13 cellular contexts compared by ENCODE assay signal in the genomic region with DNA sequence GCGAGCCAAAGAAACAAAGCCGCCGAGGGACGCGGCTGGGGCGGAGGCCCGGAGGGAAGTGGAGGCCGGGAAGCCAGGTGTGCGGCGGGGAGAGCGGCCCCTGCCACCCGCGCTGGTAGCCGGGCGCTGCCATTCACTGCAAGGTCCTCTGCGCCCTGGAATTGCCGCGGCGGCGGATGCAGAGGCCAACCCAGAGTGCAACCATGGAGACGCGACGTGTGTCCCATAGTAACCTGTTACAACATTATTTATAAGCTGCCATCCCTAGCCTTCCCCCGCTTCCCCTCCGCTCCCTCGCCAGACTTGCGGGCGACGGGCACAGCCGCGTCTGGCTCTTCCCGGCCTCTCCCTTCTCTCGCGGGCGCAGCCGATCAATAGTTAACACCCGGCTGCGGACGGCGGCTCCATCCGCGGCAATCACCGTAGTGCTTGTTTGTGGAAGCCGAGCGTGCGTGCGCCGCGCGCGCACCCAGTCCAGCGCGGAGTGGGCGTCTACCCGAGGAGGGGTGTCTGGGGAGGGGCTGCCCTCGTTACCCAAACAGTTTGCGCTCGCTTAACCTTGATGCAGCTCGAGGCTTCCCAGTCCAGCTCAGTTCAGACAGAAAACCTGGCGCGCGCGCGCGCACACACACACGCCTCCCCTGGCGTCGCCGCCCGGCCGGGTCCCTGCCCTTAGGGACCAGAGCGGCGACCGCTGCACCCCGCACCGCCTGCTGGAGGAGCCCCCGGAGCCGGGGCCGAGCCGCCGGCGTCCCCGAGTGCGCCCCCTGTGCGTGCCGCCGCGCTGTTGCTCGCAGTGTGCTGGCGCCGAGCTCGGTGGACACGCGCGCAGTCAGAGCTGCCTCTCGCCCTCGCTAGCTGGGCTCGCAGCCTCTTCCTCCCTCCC.
DNase-seq lines count a peak whose midpoint lies in the region; ATAC-seq, FAIRE-seq and TF ChIP-seq lines count a peak whose summit lies in the region.
"Had no signal": no experiment of that assay in that cellular context is flagged by ENCODE, and none has a peak within 500 bp of the region (broad histone marks: within the 10 kb centered on the region; RNA-seq: fewer than 3 reads in every experiment).

No MANE protein-coding gene starts in this region.

- H4K20me1 ChIP-seq in astrocyte (ENCODE audit: insufficient read depth, low read length), result no peaks in the 10 kb centered on the region

- H3K4me1 Mint-ChIP-seq in astrocyte (ENCODE audit: low read depth, unreplicated experiment), result no peaks in the 10 kb centered on the region

- peak overlapping the region; percentile 55 for H3K4me2 ChIP-seq in astrocyte (ENCODE audit: low read length)
- H3K4me2 ChIP-seq: PC-9 had no signal

- H3K9me3 ChIP-seq in astrocyte (ENCODE audit: insufficient read depth, low read depth, low read length) (no peaks in the 10 kb centered on the region), iPS-18c (ENCODE audit: control insufficient read depth, insufficient read depth, low read length) (no peaks in the 10 kb centered on the region), gastrocnemius medialis (no peaks in the 10 kb centered on the region)
- H3K9me3 ChIP-seq: neutrophil had no signal

- H3K9me3 Mint-ChIP-seq in astrocyte (ENCODE audit: unreplicated experiment), result peaks cover 12% of the 10 kb centered on the region

- TF ChIP-seq CTCF in astrocyte (IDR thresholded peaks at IDR 0.05; ENCODE audit: insufficient read depth, low read depth, low read length), result no peak
- TF ChIP-seq CTCF in gastrocnemius medialis (IDR thresholded peaks at IDR 0.05 in 4 of 5, conservative IDR thresholded peaks at IDR 0.05 in 1 of 5), result no peak

- H3K4me1 ChIP-seq in astrocyte (ENCODE audit: insufficient read depth, low read length) (no peaks in the 10 kb centered on the region), gastrocnemius medialis (peaks cover 0 to 5% of the 10 kb centered on the region in 2 donors)

- no peak overlapping the region for H3K27ac ChIP-seq in astrocyte (ENCODE audit: low read depth, low read length)
- no peak overlapping the region for H3K27ac ChIP-seq in gastrocnemius medialis
- H3K27ac ChIP-seq: neutrophil, PC-9, VCaP had no signal

- intact Hi-C loops in gastrocnemius medialis (cut with DNase I; ENCODE audit: low total_unique reads), result no loop called here

- H3K9ac ChIP-seq in astrocyte (ENCODE audit: low read length), result no peak overlapping the region

- DNase-seq in NCI-H1092 treated with DMSO at 0.1 percent for 48 hours (lab: John Stamatoyannopoulos, UW) (peak; percentile 84), astrocyte (ENCODE audit: low read depth) (no peak), gastrocnemius medialis (no peak), germinal center (ENCODE audit: low spot score) (no peak), NCI-H446 (lab: John Stamatoyannopoulos, UW) (no peak)
- DNase-seq: DMS53, PC-9 had no signal

- peak overlapping the region; percentile 70 for H3K4me3 Mint-ChIP-seq in astrocyte (ENCODE audit: unreplicated experiment)

- peak overlapping the region; percentile 18 for H2AFZ ChIP-seq in astrocyte (ENCODE audit: low read depth, low read length)
- H2AFZ ChIP-seq: PC-9 had no signal

- in situ Hi-C loops in gastrocnemius medialis (cut with MboI; ENCODE audit: low sequenced_read_pairs in 4 of 4), result no loop called here

- ATAC-seq in gastrocnemius medialis (no peak), HG03342 (IDR thresholded peaks at IDR 0.05; ENCODE audit: unreplicated experiment) (no peak), GM21825 (IDR thresholded peaks at IDR 0.05; ENCODE audit: unreplicated experiment) (no peak)

- peaks cover 3% of the 10 kb centered on the region for H3K27me3 ChIP-seq in astrocyte (ENCODE audit: insufficient read depth, low read length)
- peaks cover 25 to 41% (median 36%) of the 10 kb centered on the region in 3 donors for H3K27me3 ChIP-seq in gastrocnemius medialis

- no peak for TF ChIP-seq POLR2A in gastrocnemius medialis (IDR thresholded peaks at IDR 0.05)

- no peaks in the 10 kb centered on the region for H3K79me2 ChIP-seq in astrocyte (ENCODE audit: insufficient read depth, low read length)

- no peak overlapping the region for H3K4me3 ChIP-seq in astrocyte (ENCODE audit: insufficient read depth, low read depth, low read length)
- peak overlapping the region; percentile 65 for H3K4me3 ChIP-seq in iPS-18c (ENCODE audit: insufficient read depth, low read depth, low read length)
- H3K4me3 ChIP-seq in gastrocnemius medialis, result peak overlapping the region; percentile 29 to 34 (median 33)
- H3K4me3 ChIP-seq: PC-9 had no signal

- no peak overlapping the region for H3K27ac Mint-ChIP-seq in astrocyte (ENCODE audit: unreplicated experiment)

- FAIRE-seq in astrocyte (lab: Jason Lieb, UNC), result no peak
- FAIRE-seq: GM18507 had no signal

- H3K36me3 ChIP-seq in astrocyte (ENCODE audit: insufficient read depth, low read length) (no peaks in the 10 kb centered on the region), gastrocnemius medialis (no peaks in the 10 kb centered on the region)
- H3K36me3 ChIP-seq: neutrophil had no signal

- peaks cover 33% of the 10 kb centered on the region for H3K27me3 Mint-ChIP-seq in astrocyte (ENCODE audit: low read depth, unreplicated experiment)

- no peaks in the 10 kb centered on the region for H3K36me3 Mint-ChIP-seq in astrocyte (ENCODE audit: low read depth, unreplicated experiment)
